20 cellular contexts compared by ENCODE assay signal in the genomic region with DNA sequence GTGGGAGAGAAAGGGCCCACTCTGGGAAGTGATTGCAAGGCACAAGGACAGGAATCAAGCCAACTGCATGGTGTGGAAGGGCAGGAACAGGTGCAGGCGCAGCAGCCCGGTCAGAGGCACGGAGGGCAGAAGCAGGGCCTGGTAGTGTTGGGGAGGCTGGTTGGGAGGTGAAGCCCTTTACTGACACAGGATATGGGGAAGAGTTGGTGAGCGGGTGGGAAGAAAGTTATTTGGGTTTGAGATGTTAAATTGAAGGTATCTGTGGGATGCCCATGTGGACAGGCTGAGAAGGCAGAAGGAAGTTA.
"Had no signal": no experiment of that assay in that cellular context is flagged by ENCODE, and none has a peak within 500 bp of the region (broad histone marks: within the 10 kb centered on the region; RNA-seq: fewer than 3 reads in every experiment).

No MANE protein-coding gene starts in this region.

- H3K4me3 Mint-ChIP-seq: activated CD4-positive, alpha-beta memory T cell treated with anti-CD3 and anti-CD28 coated beads for 36 hours; endodermal cell; natural killer cell treated with Interleukin-12 subunit alpha and Interleukin-12 subunit beta and Interleukin-15 and Interleukin-18, amount 100 ng/mL, for 72 hours had no signal

- H3K4me3 ChIP-seq: heart left ventricle, left lung, lower lobe of right lung, pancreas, prostate gland, spleen, tibial nerve had no signal

- DNase-seq: activated CD4-positive, alpha-beta T cell treated with anti-CD3 and anti-CD28 coated beads for 4 hours; activated CD8-positive, alpha-beta memory T cell treated with anti-CD3 and anti-CD28 coated beads, Interleukin-2, amount 50 U/mL, for 4 hours; activated gamma-delta T cell; activated naive CD4-positive, alpha-beta T cell treated with anti-CD3 and anti-CD28 coated beads, Interleukin-2, amount 50 U/mL, for 16 hours; activated T-cell treated with anti-CD3 and anti-CD28 coated beads, Interleukin-2, amount 50 U/mL, for 1 hour; left lung; lower lobe of right lung; pancreas; spleen; stimulated activated CD4-positive, alpha-beta T cell treated with anti-CD3 and anti-CD28 coated beads, Interleukin-2, amount 100 ng/mL, for 48 hours; stimulated activated naive CD4-positive, alpha-beta T cell treated with Interleukin-2 at 50 U/mL for 16 hours; T-helper 1 cell had no signal

- H3K9me3 ChIP-seq: heart left ventricle, left lung, lower lobe of right lung, pancreas, prostate gland, spleen, tibial nerve had no signal

- H3K36me3 ChIP-seq: brain microvascular endothelial cell, heart left ventricle, left lung, lower lobe of right lung, pancreas, prostate gland, spleen, tibial nerve had no signal

- ATAC-seq: esophagus mucosa; lower lobe of right lung; natural killer cell treated with Interleukin-12 subunit alpha and Interleukin-12 subunit beta and Interleukin-15 and Interleukin-18, amount 100 ng/mL, for 72 hours; pancreas had no signal

- H3K27ac Mint-ChIP-seq: activated CD4-positive, alpha-beta memory T cell treated with anti-CD3 and anti-CD28 coated beads for 36 hours; endodermal cell; natural killer cell treated with Interleukin-12 subunit alpha and Interleukin-12 subunit beta and Interleukin-15 and Interleukin-18, amount 100 ng/mL, for 72 hours had no signal

- H3K27ac ChIP-seq: brain microvascular endothelial cell, heart left ventricle, left lung, lower lobe of right lung, pancreas, prostate gland, spleen, tibial nerve had no signal

- H3K4me1 ChIP-seq: pancreas, prostate gland had no signal

- H3K36me3 Mint-ChIP-seq: activated CD4-positive, alpha-beta memory T cell treated with anti-CD3 and anti-CD28 coated beads for 36 hours; natural killer cell treated with Interleukin-12 subunit alpha and Interleukin-12 subunit beta and Interleukin-15 and Interleukin-18, amount 100 ng/mL, for 72 hours had no signal

- H3K27me3 ChIP-seq: brain microvascular endothelial cell, heart left ventricle, left lung, pancreas, tibial nerve had no signal

- H3K9me3 Mint-ChIP-seq: activated CD4-positive, alpha-beta memory T cell treated with anti-CD3 and anti-CD28 coated beads for 36 hours; endodermal cell; natural killer cell treated with Interleukin-12 subunit alpha and Interleukin-12 subunit beta and Interleukin-15 and Interleukin-18, amount 100 ng/mL, for 72 hours had no signal
